In genomic region chr1:8293641-8294169, GRCh38 we compare ENCODE assay signal across 17 cellular contexts. TPM values are rescaled to one million over a fixed set of nuclear protein-coding genes. Genes with fewer than 3 reads are reported as not detected.
DNase-seq lines count a peak whose midpoint lies in the region; ATAC-seq and TF ChIP-seq lines count a peak whose summit lies in the region.
"Had no signal": no experiment of that assay in that cellular context is flagged by ENCODE, and none has a peak within 500 bp of the region (broad histone marks: within the 10 kb centered on the region; RNA-seq: fewer than 3 reads in every experiment).

No MANE protein-coding gene starts in this region.

- no peak overlapping the region for H3K27ac Mint-ChIP-seq in endodermal cell
- H3K27ac Mint-ChIP-seq in mesothelial cell of epicardium = peak overlapping the region; percentile 50
- H3K27ac Mint-ChIP-seq in type B pancreatic cell = no peak overlapping the region
- H3K27ac Mint-ChIP-seq: CD8-positive, alpha-beta memory T cell had no signal

- H3K4me1 ChIP-seq in endodermal cell (ENCODE audit: control insufficient read depth, insufficient read depth, low read length) (no peaks in the 10 kb centered on the region), stomach (peaks cover 0 to 11% (median 5%) of the 10 kb centered on the region in 4 donors)

- peaks cover 18% of the 10 kb centered on the region for H3K27me3 Mint-ChIP-seq in endodermal cell (ENCODE audit: insufficient read depth)
- H3K27me3 Mint-ChIP-seq in mesothelial cell of epicardium (ENCODE audit: low read depth) = no peaks in the 10 kb centered on the region
- no peaks in the 10 kb centered on the region for H3K27me3 Mint-ChIP-seq in type B pancreatic cell

- H3K4me3 Mint-ChIP-seq in endodermal cell (no peak overlapping the region), mesothelial cell of epicardium (no peak overlapping the region), type B pancreatic cell (no peak overlapping the region)
- H3K4me3 Mint-ChIP-seq: CD8-positive, alpha-beta memory T cell had no signal

- DNase-seq in endodermal cell = peak; percentile 13
- DNase-seq in mesothelial cell of epicardium (ENCODE audit: low spot score in 2 of 2, unreplicated experiment in 2 of 2) = no peak
- DNase-seq in stomach = no peak
- DNase-seq in stimulated activated CD4-positive, alpha-beta T cell treated with anti-CD3 and anti-CD28 coated beads, Interleukin-4, amount 100 ng/mL, for 4 hours = no peak
- DNase-seq in type B pancreatic cell (ENCODE audit: extremely low spot score, unreplicated experiment) = no peak
- DNase-seq in HCEC 1CT = no peak
- DNase-seq: C1 segment of cervical spinal cord; CD8-positive, alpha-beta memory T cell; MV-4-11; NCI-H1417 treated with DMSO at 0.1 percent for 48 hours; NCI-H1930; NCI-H345; NCI-H524 treated with DMSO at 0.1 percent for 48 hours; PC-3; SIG-M5 had no signal

- no peak overlapping the region for H3K4me3 ChIP-seq in endodermal cell (ENCODE audit: low read length)
- H3K4me3 ChIP-seq in stomach = no peak overlapping the region

- H3K36me3 ChIP-seq in endodermal cell (ENCODE audit: control insufficient read depth, insufficient read depth, low read length) = no peaks in the 10 kb centered on the region
- H3K36me3 ChIP-seq in stomach = no peaks in the 10 kb centered on the region

- TF ChIP-seq POLR2A in stomach (IDR thresholded peaks at IDR 0.05) = no peak

- H3K27ac ChIP-seq in endodermal cell (ENCODE audit: low read depth, low read length) = no peak overlapping the region
- H3K27ac ChIP-seq in stomach = peak overlapping the region in 3 of 5 donors; percentile 18 to 53 (median 20)
- H3K27ac ChIP-seq: RWPE1 had no signal

- H3K27me3 ChIP-seq in endodermal cell (ENCODE audit: control insufficient read depth, insufficient read depth, low read length, poor library complexity, severe bottlenecking) (peaks cover 11% of the 10 kb centered on the region), stomach (no peaks in the 10 kb centered on the region)

- intact Hi-C loops in stomach (cut with DNase I; ENCODE audit: low total_unique reads) = no loop called here

- H3K9me3 Mint-ChIP-seq in endodermal cell (peaks cover 2% of the 10 kb centered on the region), mesothelial cell of epicardium (no peaks in the 10 kb centered on the region), type B pancreatic cell (no peaks in the 10 kb centered on the region)
- H3K9me3 Mint-ChIP-seq: CD8-positive, alpha-beta memory T cell had no signal

- no peak overlapping the region for H3K9ac ChIP-seq in endodermal cell (ENCODE audit: extremely low read depth, low read length, poor library complexity, severe bottlenecking)

- no peak for ATAC-seq in GM18502 (IDR thresholded peaks at IDR 0.05; ENCODE audit: poor library complexity, unreplicated experiment)
- ATAC-seq: PC-3 had no signal

- 97 to 100% methylated on average over 3 to 4 of the region's 4 CpGs for WGBS in endodermal cell (ENCODE audit: insufficient coverage in 1 of 2, insufficient read length in 1 of 2), 2 experiments
- 87 to 94% (median 89%) methylated on average over 4 of the region's 4 CpGs for WGBS in stomach, 5 donors

- peaks cover 3% of the 10 kb centered on the region for H3K4me1 Mint-ChIP-seq in endodermal cell
- peaks cover 12% of the 10 kb centered on the region for H3K4me1 Mint-ChIP-seq in mesothelial cell of epicardium
- H3K4me1 Mint-ChIP-seq in type B pancreatic cell (ENCODE audit: unreplicated experiment) = peaks cover 6% of the 10 kb centered on the region
- H3K4me1 Mint-ChIP-seq: CD8-positive, alpha-beta memory T cell had no signal

- H3K36me3 Mint-ChIP-seq in endodermal cell (ENCODE audit: low read depth) = no peaks in the 10 kb centered on the region
- H3K36me3 Mint-ChIP-seq in mesothelial cell of epicardium = no peaks in the 10 kb centered on the region
- H3K36me3 Mint-ChIP-seq in type B pancreatic cell = no peaks in the 10 kb centered on the region
- H3K36me3 Mint-ChIP-seq: CD8-positive, alpha-beta memory T cell had no signal

- no peak for TF ChIP-seq EP300 in stomach (IDR thresholded peaks at IDR 0.05)

- H3K9me3 ChIP-seq in endodermal cell (ENCODE audit: control insufficient read depth, low read length) (no peaks in the 10 kb centered on the region), stomach (no peaks in the 10 kb centered on the region)

- TF ChIP-seq CTCF in endodermal cell (conservative IDR thresholded peaks at IDR 0.05) (no peak), mesothelial cell of epicardium (IDR thresholded peaks at IDR 0.05; ENCODE audit: unreplicated experiment) (no peak), stomach (IDR thresholded peaks at IDR 0.05) (no peak), type B pancreatic cell (conservative IDR thresholded peaks at IDR 0.05) (no peak)

RNA-seq across cellular contexts. Expression of gene SLC45A1, which starts 24.2 kb away (rescaled TPM):
- total RNA-seq in endodermal cell (under 1 TPM in 1 of 2 donors, not detected in 1; 0.42 TPM), mesothelial cell of epicardium (4.1 to 4.9 TPM (median 4.9 TPM) in 3 replicates), stomach (1 to 10 TPM in 2 of 5 donors, not detected in 3; 2.4 to 3.0 TPM), type B pancreatic cell (ENCODE audit: low replicate concordance) (0.67 and 2.7 TPM in 2 replicates)
- 2.4 TPM for polyA plus RNA-seq in endodermal cell (2013, experiment 1 of 2)
- 2.3 TPM for polyA plus RNA-seq in endodermal cell (2013, experiment 2 of 2)
- polyA plus RNA-seq in stomach = 1 to 10 TPM; 1.1 to 2.5 (median 1.6) TPM
